21 cellular contexts compared by ENCODE assay signal in genomic region chr5:42496397-42497156, GRCh38.
DNase-seq lines count a peak whose midpoint lies in the region; ATAC-seq, FAIRE-seq and TF ChIP-seq lines count a peak whose summit lies in the region.
"Had no signal": no experiment of that assay in that cellular context is flagged by ENCODE, and none has a peak within 500 bp of the region (broad histone marks: within the 10 kb centered on the region; RNA-seq: fewer than 3 reads in every experiment).

No MANE protein-coding gene starts in this region.

- FAIRE-seq in HTR-8/SVneo (lab: Jason Lieb, UNC) = peak; percentile 16
- FAIRE-seq: A204.1, G401.6, GM12892, K562 had no signal

- no peaks in the 10 kb centered on the region for H3K27me3 ChIP-seq in neural progenitor cell
- H3K27me3 ChIP-seq: BE2C had no signal

- no peaks in the 10 kb centered on the region for H3K9me3 Mint-ChIP-seq in neural progenitor cell
- H3K9me3 Mint-ChIP-seq: CD8-positive, alpha-beta memory T cell had no signal

- peaks cover 14% of the 10 kb centered on the region for H3K4me1 Mint-ChIP-seq in neural progenitor cell
- H3K4me1 Mint-ChIP-seq: CD4-positive, CD25-positive, alpha-beta regulatory T cell; CD8-positive, alpha-beta memory T cell had no signal

- H3K4me3 ChIP-seq in neural progenitor cell = no peak overlapping the region
- H3K4me3 ChIP-seq: K562 had no signal

- H3K79me2 ChIP-seq in neural progenitor cell (ENCODE audit: low read depth) = no peaks in the 10 kb centered on the region

- no peak overlapping the region for H3K27ac Mint-ChIP-seq in neural progenitor cell
- H3K27ac Mint-ChIP-seq: CD4-positive, CD25-positive, alpha-beta regulatory T cell; CD8-positive, alpha-beta memory T cell had no signal

- H3K9ac ChIP-seq in neural progenitor cell = no peak overlapping the region

- H3K27ac ChIP-seq in neural progenitor cell = no peak overlapping the region

- no peaks in the 10 kb centered on the region for H3K27me3 Mint-ChIP-seq in neural progenitor cell (ENCODE audit: insufficient read depth, low read depth)
- H3K27me3 Mint-ChIP-seq: CD4-positive, CD25-positive, alpha-beta regulatory T cell; CD8-positive, alpha-beta memory T cell had no signal

- H3F3A ChIP-seq in neural progenitor cell (ENCODE audit: low read depth) = no peaks in the 10 kb centered on the region

- no peak for ATAC-seq in HG03442 (IDR thresholded peaks at IDR 0.05; ENCODE audit: unreplicated experiment)
- ATAC-seq: K562 had no signal

- peaks cover 11% of the 10 kb centered on the region for H3K4me1 ChIP-seq in neural progenitor cell
- H3K4me1 ChIP-seq: BE2C had no signal

- H3K4me2 ChIP-seq in neural progenitor cell = no peak overlapping the region

- H3K4me3 Mint-ChIP-seq in neural progenitor cell = no peak overlapping the region
- H3K4me3 Mint-ChIP-seq: CD4-positive, CD25-positive, alpha-beta regulatory T cell; CD8-positive, alpha-beta memory T cell had no signal

- TF ChIP-seq CTCF in neural progenitor cell (IDR thresholded peaks at IDR 0.05) = no peak

- H3K36me3 ChIP-seq in neural progenitor cell = no peaks in the 10 kb centered on the region
- H3K36me3 ChIP-seq: BE2C had no signal

- no peak for DNase-seq in HTR-8/SVneo (ENCODE audit: insufficient read length, low spot score)
- peak; percentile 20 for DNase-seq in fibroblast of gingiva (ENCODE audit: low read depth)
- DNase-seq in neural progenitor cell (ENCODE audit: low spot score) = no peak
- no peak for DNase-seq in NCI-H774 (lab: John Stamatoyannopoulos, UW)
- no peak for DNase-seq in DMS79 treated with DMSO at 0.1 percent for 48 hours (lab: John Stamatoyannopoulos, UW)
- no peak for DNase-seq in OCI-M1 (lab: John Stamatoyannopoulos, UW)
- DNase-seq: ACHN; BE2C; C1 segment of cervical spinal cord; CD4-positive, CD25-positive, alpha-beta regulatory T cell; CD8-positive, alpha-beta memory T cell; COR-L47; DMS 273 treated with DMSO at 0.1 percent for 48 hours; GOT3; H7; IMR-90 had no signal

- H3K9me3 ChIP-seq in neural progenitor cell (ENCODE audit: low read depth) = no peaks in the 10 kb centered on the region
- H3K9me3 ChIP-seq: BE2C had no signal

- H4K20me1 ChIP-seq in neural progenitor cell (ENCODE audit: low read depth) = no peaks in the 10 kb centered on the region

- H3K36me3 Mint-ChIP-seq in neural progenitor cell = no peaks in the 10 kb centered on the region
- H3K36me3 Mint-ChIP-seq: CD4-positive, CD25-positive, alpha-beta regulatory T cell; CD8-positive, alpha-beta memory T cell had no signal

- H2AFZ ChIP-seq in neural progenitor cell (replicated peaks) = peak overlapping the region; percentile 12
